Comparison of ENCODE assay signal across 2 cellular contexts in genomic region chr5:123012321-123012720, GRCh38.
TF ChIP-seq lines count a peak whose summit lies in the region.

No MANE protein-coding gene starts in this region.

TF ChIP-seq in SK-N-SH, 30 proteins besides CTCF, POLR2A, EP300 and RAD21:
- TF ChIP-seq MAX (IDR thresholded peaks at IDR 0.05; ENCODE audit: low read depth) = no peak
- peak; percentile 57 for TF ChIP-seq TCF12 (IDR thresholded peaks at IDR 0.05)

TF ChIP-seq in HepG2, 621 proteins besides CTCF, POLR2A, EP300 and RAD21:
- TF ChIP-seq THRA (CRISPR knock-in tag; IDR thresholded peaks at IDR 0.05; ENCODE audit: borderline replicate concordance) (no peak), ZNF414 (CRISPR knock-in tag; IDR thresholded peaks at IDR 0.05) (no peak), ZNF513 (CRISPR knock-in tag; conservative IDR thresholded peaks at IDR 0.05) (no peak), SRSF4 (IDR thresholded peaks at IDR 0.05; ENCODE audit: low read depth, low read length, poor library complexity, severe bottlenecking) (no peak), HOXA5 (CRISPR knock-in tag; IDR thresholded peaks at IDR 0.05) (no peak), ATF7 (IDR thresholded peaks at IDR 0.05) (no peak), ATF7 (CRISPR knock-in tag; IDR thresholded peaks at IDR 0.05) (no peak), TEAD3 (CRISPR knock-in tag; optimal IDR thresholded peaks at IDR 0.05; ENCODE audit: borderline replicate concordance) (no peak), SP5 (CRISPR knock-in tag; IDR thresholded peaks at IDR 0.05; ENCODE audit: borderline replicate concordance, low read depth) (no peak), CREBL2 (CRISPR knock-in tag; IDR thresholded peaks at IDR 0.05; ENCODE audit: borderline replicate concordance) (no peak), ZNF350 (CRISPR knock-in tag; IDR thresholded peaks at IDR 0.05; ENCODE audit: borderline replicate concordance, low read depth) (no peak), ZNF432 (CRISPR knock-in tag; IDR thresholded peaks at IDR 0.05; ENCODE audit: borderline replicate concordance) (no peak), ZSCAN12 (CRISPR knock-in tag; IDR thresholded peaks at IDR 0.05) (no peak), ZNF609 (CRISPR knock-in tag; IDR thresholded peaks at IDR 0.05; ENCODE audit: borderline replicate concordance) (no peak), RARA (CRISPR knock-in tag; IDR thresholded peaks at IDR 0.05) (no peak), PATZ1 (CRISPR knock-in tag; IDR thresholded peaks at IDR 0.05) (no peak), ZNF790 (CRISPR knock-in tag; IDR thresholded peaks at IDR 0.05; ENCODE audit: borderline replicate concordance) (no peak), RBFOX2 (IDR thresholded peaks at IDR 0.05; ENCODE audit: low read depth, low read length) (no peak), NR2F2 (IDR thresholded peaks at IDR 0.05; ENCODE audit: borderline replicate concordance, low read depth) (no peak), CBX5 (CRISPR knock-in tag; IDR thresholded peaks at IDR 0.05; ENCODE audit: borderline replicate concordance) (no peak)
TF ChIP-seq in HepG2: peak in this region for 0.
